In the genomic region with DNA sequence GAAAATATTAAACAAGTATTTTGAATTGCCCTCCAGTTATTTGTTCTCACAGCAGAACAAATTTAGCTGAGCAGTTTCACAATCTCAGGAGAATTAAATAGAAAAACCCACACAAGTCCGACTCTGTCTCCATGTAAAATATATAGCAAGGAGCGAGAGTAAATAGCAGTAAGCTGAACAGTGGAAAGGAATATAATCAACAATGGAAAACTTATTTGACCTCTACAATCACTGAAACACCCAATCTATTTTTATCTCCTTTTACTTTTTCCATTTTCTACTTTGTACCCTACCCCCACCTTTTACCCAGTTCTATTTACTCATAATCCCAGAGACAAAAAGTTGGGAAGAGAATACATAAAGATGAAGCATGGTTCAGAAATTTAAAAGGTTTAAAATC, we compare ENCODE assay signal across 18 cellular contexts.
"Had no signal": no experiment of that assay in that cellular context is flagged by ENCODE, and none has a peak within 500 bp of the region (broad histone marks: within the 10 kb centered on the region; RNA-seq: fewer than 3 reads in every experiment).

No MANE protein-coding gene starts in this region.

- H3K27me3 ChIP-seq: heart left ventricle, neutrophil, right atrium auricular region, tibial artery, upper lobe of right lung, vagina had no signal

- H3K4me1 ChIP-seq: right atrium auricular region, vagina had no signal

- H3K9me3 ChIP-seq: heart left ventricle, left ventricle myocardium inferior, neutrophil, right atrium auricular region, tibial artery, upper lobe of right lung, vagina had no signal

- H3K4me3 Mint-ChIP-seq: naive thymus-derived CD4-positive, alpha-beta T cell had no signal

- H3K36me3 ChIP-seq: neutrophil, right atrium auricular region, upper lobe of right lung, vagina had no signal

- H3K27me3 Mint-ChIP-seq: naive thymus-derived CD4-positive, alpha-beta T cell had no signal

- H3K27ac ChIP-seq: coronary artery, heart left ventricle, left ventricle myocardium inferior, neutrophil, right atrium auricular region, tibial artery, upper lobe of right lung, vagina had no signal

- ATAC-seq: esophagus mucosa; naive thymus-derived CD4-positive, alpha-beta T cell; stimulated activated naive CD8-positive, alpha-beta T cell treated with anti-CD3 and anti-CD28 coated beads, Interleukin-15, Interleukin-2, amounts not matched to agents 100 U/mL and 50 U/mL, for 24 hours; upper lobe of right lung had no signal

- H3K4me3 ChIP-seq: coronary artery, heart left ventricle, left ventricle myocardium inferior, lung, right atrium auricular region, tibial artery, upper lobe of right lung, vagina had no signal

- DNase-seq: effector CD4-positive, alpha-beta T cell; heart left ventricle; hypothalamus; kidney glomerular epithelial cell; left ventricle myocardium inferior; mesendoderm; naive thymus-derived CD4-positive, alpha-beta T cell; posterior cingulate gyrus; stimulated activated CD4-positive, alpha-beta T cell treated with anti-CD3 and anti-CD28 coated beads, Interleukin-2, amount 100 ng/mL, for 48 hours; stimulated activated naive CD8-positive, alpha-beta T cell treated with anti-CD3 and anti-CD28 coated beads, Interleukin-15, Interleukin-2, amounts not matched to agents 100 U/mL and 50 U/mL, for 24 hours; tibial artery; upper lobe of right lung had no signal

- H3K27ac Mint-ChIP-seq: naive thymus-derived CD4-positive, alpha-beta T cell had no signal
